Comparison of ENCODE assay signal across 1 cellular context in the genomic region with DNA sequence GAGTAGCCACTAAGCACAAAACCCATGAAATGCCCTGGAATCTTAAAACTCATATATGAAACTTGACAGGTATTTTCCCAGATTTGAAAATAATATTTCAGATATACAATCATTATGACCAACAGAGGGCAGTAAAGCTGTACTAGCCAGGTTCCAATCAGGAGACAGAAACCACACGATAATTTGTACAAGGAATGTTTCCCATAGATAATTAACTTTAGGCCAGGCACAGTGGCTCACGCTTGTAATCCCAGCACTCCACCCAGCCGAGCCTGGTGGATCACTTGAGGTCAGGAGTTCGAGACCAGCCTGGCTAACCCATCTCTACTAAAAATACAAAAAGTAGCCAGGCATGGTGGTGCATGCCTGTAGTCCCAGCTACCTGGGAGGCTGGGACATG.
TF ChIP-seq lines count a peak whose summit lies in the region.

No MANE protein-coding gene starts in this region.

TF ChIP-seq in GM12878, 131 proteins besides CTCF, POLR2A, EP300 and RAD21 (continued from another document):
- TF ChIP-seq BRCA1 (IDR thresholded peaks at IDR 0.05; ENCODE audit: low read depth, low read length): no peak
- no peak for TF ChIP-seq MXI1 (IDR thresholded peaks at IDR 0.05; ENCODE audit: low read depth, low read length)
TF ChIP-seq in GM12878: peak in this region for 0.
